Comparison of ENCODE assay signal across 2 cellular contexts in genomic region chr21:46182548-46183336, GRCh38.
TF ChIP-seq lines count a peak whose summit lies in the region.

No MANE protein-coding gene starts in this region.

TF ChIP-seq in IMR-90, 13 proteins besides CTCF, POLR2A, EP300 and RAD21:
- TF ChIP-seq FOS (IDR thresholded peaks at IDR 0.05; ENCODE audit: low read depth, low read length), result no peak
- TF ChIP-seq MAZ (IDR thresholded peaks at IDR 0.05; ENCODE audit: borderline replicate concordance, low read depth, low read length), result no peak
- no peak for TF ChIP-seq SMC3 (IDR thresholded peaks at IDR 0.05; ENCODE audit: low read depth, low read length)

TF ChIP-seq in SK-N-SH, 30 proteins besides CTCF, POLR2A, EP300 and RAD21 (continued from another document):
- TF ChIP-seq RFX5 (IDR thresholded peaks at IDR 0.05; ENCODE audit: low read length), result no peak
- no peak for TF ChIP-seq FOXM1 (IDR thresholded peaks at IDR 0.05; ENCODE audit: low read depth)
- no peak for TF ChIP-seq MXI1 (IDR thresholded peaks at IDR 0.05; ENCODE audit: low read depth, low read length)
- TF ChIP-seq NRF1 (IDR thresholded peaks at IDR 0.05; ENCODE audit: low read depth, low read length), result no peak
- TF ChIP-seq GATA2 (CRISPR knock-in tag; IDR thresholded peaks at IDR 0.05), result no peak
- no peak for TF ChIP-seq TEAD4 (IDR thresholded peaks at IDR 0.05; ENCODE audit: borderline replicate concordance, insufficient read depth)
- no peak for TF ChIP-seq MAX (IDR thresholded peaks at IDR 0.05; ENCODE audit: low read depth)
- TF ChIP-seq USF1 (IDR thresholded peaks at IDR 0.05; ENCODE audit: borderline replicate concordance, low read depth), result no peak
- TF ChIP-seq YY1 (IDR thresholded peaks at IDR 0.05; ENCODE audit: low read depth), result no peak
- no peak for TF ChIP-seq NFIC (IDR thresholded peaks at IDR 0.05; ENCODE audit: borderline replicate concordance)
- TF ChIP-seq POLR2AphosphoS5 (IDR thresholded peaks at IDR 0.05; ENCODE audit: low read depth, low read length), result no peak
- TF ChIP-seq TAF1 (IDR thresholded peaks at IDR 0.05; ENCODE audit: borderline replicate concordance, low read depth, low read length), result no peak
- TF ChIP-seq IRF3 (IDR thresholded peaks at IDR 0.05; ENCODE audit: low read depth, low read length), result no peak
